In the genomic region with DNA sequence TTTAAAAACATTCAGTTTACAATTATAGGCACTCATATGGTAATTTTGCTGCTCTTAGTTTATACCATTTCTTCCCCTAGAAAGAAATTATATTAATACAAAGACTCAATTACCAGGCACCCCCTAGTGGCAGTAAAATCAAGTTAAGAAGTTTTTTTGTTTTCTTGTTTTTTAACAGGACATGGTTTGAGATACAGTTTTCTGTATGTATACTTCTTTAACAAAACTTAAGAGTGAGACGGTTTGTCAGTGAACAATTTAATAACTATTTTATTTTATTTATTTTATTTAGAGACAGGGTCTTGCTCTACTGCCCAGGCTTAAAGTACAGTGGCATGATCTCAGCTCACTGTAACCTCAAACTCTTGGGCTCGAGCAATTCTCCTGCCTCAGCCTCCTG, we compare ENCODE assay signal across 8 cellular contexts.
DNase-seq lines count a peak whose midpoint lies in the region; ATAC-seq and TF ChIP-seq lines count a peak whose summit lies in the region.

No MANE protein-coding gene starts in this region.

- H3K4me1 Mint-ChIP-seq in WTC11: no peaks in the 10 kb centered on the region
- H3K4me1 Mint-ChIP-seq in CD8-positive, alpha-beta memory T cell: peaks cover 10 to 23% (median 11%) of the 10 kb centered on the region in 3 donors

- H3K4me1 ChIP-seq in CD8-positive, alpha-beta memory T cell (ENCODE audit: insufficient read depth, low read length): no peaks in the 10 kb centered on the region

- no peaks in the 10 kb centered on the region for H3K27me3 ChIP-seq in BJ (ENCODE audit: control insufficient read depth, insufficient read depth, low read length)
- H3K27me3 ChIP-seq in CD8-positive, alpha-beta memory T cell (ENCODE audit: insufficient read depth, low read length, poor library complexity, severe bottlenecking): no peaks in the 10 kb centered on the region

- no peak overlapping the region for H3K27ac ChIP-seq in CD8-positive, alpha-beta memory T cell (ENCODE audit: low read depth, low read length)

- no peak overlapping the region for H3K4me3 Mint-ChIP-seq in WTC11
- H3K4me3 Mint-ChIP-seq in CD8-positive, alpha-beta memory T cell: no peak overlapping the region

- TF ChIP-seq CTCF in BJ (IDR thresholded peaks at IDR 0.05; ENCODE audit: insufficient read depth, low read depth, low read length) (peak; percentile 47), HFF-Myc (IDR thresholded peaks at IDR 0.05; ENCODE audit: low read depth, low read length, missing control alignments) (peak; percentile 26), WTC11 (IDR thresholded peaks at IDR 0.05) (peak; percentile 38; the same call in 1 of the 2 replicates)

- H3K4me3 ChIP-seq in BJ (ENCODE audit: low read depth, low read length): no peak overlapping the region
- no peak overlapping the region for H3K4me3 ChIP-seq in HFF-Myc (replicated peaks; ENCODE audit: low read depth, low read length)
- no peak overlapping the region for H3K4me3 ChIP-seq in CD8-positive, alpha-beta memory T cell (ENCODE audit: low read length)

- H3K27ac Mint-ChIP-seq in WTC11: no peak overlapping the region
- peak overlapping the region in 1 of 8 donors; percentile 29 for H3K27ac Mint-ChIP-seq in CD8-positive, alpha-beta memory T cell

- no peaks in the 10 kb centered on the region for H3K9me3 Mint-ChIP-seq in WTC11
- no peaks in the 10 kb centered on the region for H3K9me3 Mint-ChIP-seq in CD8-positive, alpha-beta memory T cell

- no peaks in the 10 kb centered on the region for H3K27me3 Mint-ChIP-seq in WTC11 (ENCODE audit: low read depth)
- H3K27me3 Mint-ChIP-seq in CD8-positive, alpha-beta memory T cell: no peaks in the 10 kb centered on the region

- DNase-seq in BJ (ENCODE audit: low read depth): no peak
- no peak for DNase-seq in HFF-Myc (ENCODE audit: extremely low read depth, low read depth)
- no peak for DNase-seq in WTC11 (ENCODE audit: low spot score)
- peak; percentile 30 for DNase-seq in kidney tubule cell (ENCODE audit: low spot score)
- no peak for DNase-seq in SKM-1 treated with dmso at 0.1 percent for 144 hours (lab: John Stamatoyannopoulos, UW; ENCODE audit: unreplicated experiment)
- DNase-seq in CD8-positive, alpha-beta memory T cell: no peak

- no peaks in the 10 kb centered on the region; the same call in 1 of the 2 replicates for H3K36me3 ChIP-seq in BJ (ENCODE audit: control insufficient read depth, insufficient read depth, low read length)
- H3K36me3 ChIP-seq in CD8-positive, alpha-beta memory T cell (ENCODE audit: insufficient read depth, low read length): no peaks in the 10 kb centered on the region

- POLR2A ChIA-PET in BJ (lab: Charles Lee): no interaction called here
- POLR2A ChIA-PET in WTC11 (lab: Charles Lee): no interaction called here
- POLR2A ChIA-PET in CD8-positive, alpha-beta memory T cell (lab: Charles Lee): no interaction called here

- CTCF ChIA-PET in BJ (lab: Yijun Ruan, JAX) (interaction anchor here (0.9 to 2.1 kb wide), 12 partner anchors 9 to 366 kb away, joined by 3 to 9 read pairs (median 4); no protein-coding TSS in a partner anchor), WTC11 (lab: Charles Lee) (interaction anchor here (0.6 to 1.2 kb wide), 3 partner anchors 16 to 115 kb away, joined by 3 to 4 read pairs (median 4); no protein-coding TSS in a partner anchor)
- CTCF ChIA-PET in CD8-positive, alpha-beta memory T cell (lab: Charles Lee): no interaction called here

- ATAC-seq in WTC11: no peak
- no peak for ATAC-seq in GM19467 (IDR thresholded peaks at IDR 0.05; ENCODE audit: unreplicated experiment)
- ATAC-seq in GM18909 (IDR thresholded peaks at IDR 0.05; ENCODE audit: poor library complexity, unreplicated experiment): no peak

- H3K36me3 Mint-ChIP-seq in WTC11: no peaks in the 10 kb centered on the region
- H3K36me3 Mint-ChIP-seq in CD8-positive, alpha-beta memory T cell: peaks cover 0 to 28% (median 17%) of the 10 kb centered on the region in 3 donors

- H3K9me3 ChIP-seq in CD8-positive, alpha-beta memory T cell (ENCODE audit: low read length): no peaks in the 10 kb centered on the region

TF ChIP-seq in WTC11, 78 proteins besides CTCF, POLR2A, EP300 and RAD21 (continues in another document):
- TF ChIP-seq, protein P1, sequence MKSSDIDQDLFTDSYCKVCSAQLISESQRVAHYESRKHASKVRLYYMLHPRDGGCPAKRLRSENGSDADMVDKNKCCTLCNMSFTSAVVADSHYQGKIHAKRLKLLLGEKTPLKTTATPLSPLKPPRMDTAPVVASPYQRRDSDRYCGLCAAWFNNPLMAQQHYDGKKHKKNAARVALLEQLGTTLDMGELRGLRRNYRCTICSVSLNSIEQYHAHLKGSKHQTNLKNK (CRISPR knock-in tag; IDR thresholded peaks at IDR 0.05): no peak
- TF ChIP-seq, protein P2, sequence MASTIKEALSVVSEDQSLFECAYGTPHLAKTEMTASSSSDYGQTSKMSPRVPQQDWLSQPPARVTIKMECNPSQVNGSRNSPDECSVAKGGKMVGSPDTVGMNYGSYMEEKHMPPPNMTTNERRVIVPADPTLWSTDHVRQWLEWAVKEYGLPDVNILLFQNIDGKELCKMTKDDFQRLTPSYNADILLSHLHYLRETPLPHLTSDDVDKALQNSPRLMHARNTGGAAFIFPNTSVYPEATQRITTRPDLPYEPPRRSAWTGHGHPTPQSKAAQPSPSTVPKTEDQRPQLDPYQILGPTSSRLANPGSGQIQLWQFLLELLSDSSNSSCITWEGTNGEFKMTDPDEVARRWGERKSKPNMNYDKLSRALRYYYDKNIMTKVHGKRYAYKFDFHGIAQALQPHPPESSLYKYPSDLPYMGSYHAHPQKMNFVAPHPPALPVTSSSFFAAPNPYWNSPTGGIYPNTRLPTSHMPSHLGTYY (CRISPR knock-in tag; IDR thresholded peaks at IDR 0.05): no peak
- TF ChIP-seq NR3C1 (CRISPR knock-in tag; conservative IDR thresholded peaks at IDR 0.05; ENCODE audit: low read depth): no peak
- TF ChIP-seq, protein P3, sequence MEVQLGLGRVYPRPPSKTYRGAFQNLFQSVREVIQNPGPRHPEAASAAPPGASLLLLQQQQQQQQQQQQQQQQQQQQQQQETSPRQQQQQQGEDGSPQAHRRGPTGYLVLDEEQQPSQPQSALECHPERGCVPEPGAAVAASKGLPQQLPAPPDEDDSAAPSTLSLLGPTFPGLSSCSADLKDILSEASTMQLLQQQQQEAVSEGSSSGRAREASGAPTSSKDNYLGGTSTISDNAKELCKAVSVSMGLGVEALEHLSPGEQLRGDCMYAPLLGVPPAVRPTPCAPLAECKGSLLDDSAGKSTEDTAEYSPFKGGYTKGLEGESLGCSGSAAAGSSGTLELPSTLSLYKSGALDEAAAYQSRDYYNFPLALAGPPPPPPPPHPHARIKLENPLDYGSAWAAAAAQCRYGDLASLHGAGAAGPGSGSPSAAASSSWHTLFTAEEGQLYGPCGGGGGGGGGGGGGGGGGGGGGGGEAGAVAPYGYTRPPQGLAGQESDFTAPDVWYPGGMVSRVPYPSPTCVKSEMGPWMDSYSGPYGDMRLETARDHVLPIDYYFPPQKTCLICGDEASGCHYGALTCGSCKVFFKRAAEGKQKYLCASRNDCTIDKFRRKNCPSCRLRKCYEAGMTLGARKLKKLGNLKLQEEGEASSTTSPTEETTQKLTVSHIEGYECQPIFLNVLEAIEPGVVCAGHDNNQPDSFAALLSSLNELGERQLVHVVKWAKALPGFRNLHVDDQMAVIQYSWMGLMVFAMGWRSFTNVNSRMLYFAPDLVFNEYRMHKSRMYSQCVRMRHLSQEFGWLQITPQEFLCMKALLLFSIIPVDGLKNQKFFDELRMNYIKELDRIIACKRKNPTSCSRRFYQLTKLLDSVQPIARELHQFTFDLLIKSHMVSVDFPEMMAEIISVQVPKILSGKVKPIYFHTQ (CRISPR knock-in tag; IDR thresholded peaks at IDR 0.05): no peak
- TF ChIP-seq, protein P4, sequence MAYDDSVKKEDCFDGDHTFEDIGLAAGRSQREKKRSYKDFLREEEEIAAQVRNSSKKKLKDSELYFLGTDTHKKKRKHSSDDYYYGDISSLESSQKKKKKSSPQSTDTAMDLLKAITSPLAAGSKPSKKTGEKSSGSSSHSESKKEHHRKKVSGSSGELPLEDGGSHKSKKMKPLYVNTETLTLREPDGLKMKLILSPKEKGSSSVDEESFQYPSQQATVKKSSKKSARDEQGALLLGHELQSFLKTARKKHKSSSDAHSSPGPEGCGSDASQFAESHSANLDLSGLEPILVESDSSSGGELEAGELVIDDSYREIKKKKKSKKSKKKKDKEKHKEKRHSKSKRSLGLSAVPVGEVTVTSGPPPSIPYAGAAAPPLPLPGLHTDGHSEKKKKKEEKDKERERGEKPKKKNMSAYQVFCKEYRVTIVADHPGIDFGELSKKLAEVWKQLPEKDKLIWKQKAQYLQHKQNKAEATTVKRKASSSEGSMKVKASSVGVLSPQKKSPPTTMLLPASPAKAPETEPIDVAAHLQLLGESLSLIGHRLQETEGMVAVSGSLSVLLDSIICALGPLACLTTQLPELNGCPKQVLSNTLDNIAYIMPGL (CRISPR knock-in tag; IDR thresholded peaks at IDR 0.05): no peak
- no peak for TF ChIP-seq MXD4 (CRISPR knock-in tag; IDR thresholded peaks at IDR 0.05; ENCODE audit: borderline replicate concordance)
- TF ChIP-seq GRHL2 (CRISPR knock-in tag; IDR thresholded peaks at IDR 0.05; ENCODE audit: insufficient replicate concordance, severe bottlenecking): no peak
- TF ChIP-seq, protein P5, sequence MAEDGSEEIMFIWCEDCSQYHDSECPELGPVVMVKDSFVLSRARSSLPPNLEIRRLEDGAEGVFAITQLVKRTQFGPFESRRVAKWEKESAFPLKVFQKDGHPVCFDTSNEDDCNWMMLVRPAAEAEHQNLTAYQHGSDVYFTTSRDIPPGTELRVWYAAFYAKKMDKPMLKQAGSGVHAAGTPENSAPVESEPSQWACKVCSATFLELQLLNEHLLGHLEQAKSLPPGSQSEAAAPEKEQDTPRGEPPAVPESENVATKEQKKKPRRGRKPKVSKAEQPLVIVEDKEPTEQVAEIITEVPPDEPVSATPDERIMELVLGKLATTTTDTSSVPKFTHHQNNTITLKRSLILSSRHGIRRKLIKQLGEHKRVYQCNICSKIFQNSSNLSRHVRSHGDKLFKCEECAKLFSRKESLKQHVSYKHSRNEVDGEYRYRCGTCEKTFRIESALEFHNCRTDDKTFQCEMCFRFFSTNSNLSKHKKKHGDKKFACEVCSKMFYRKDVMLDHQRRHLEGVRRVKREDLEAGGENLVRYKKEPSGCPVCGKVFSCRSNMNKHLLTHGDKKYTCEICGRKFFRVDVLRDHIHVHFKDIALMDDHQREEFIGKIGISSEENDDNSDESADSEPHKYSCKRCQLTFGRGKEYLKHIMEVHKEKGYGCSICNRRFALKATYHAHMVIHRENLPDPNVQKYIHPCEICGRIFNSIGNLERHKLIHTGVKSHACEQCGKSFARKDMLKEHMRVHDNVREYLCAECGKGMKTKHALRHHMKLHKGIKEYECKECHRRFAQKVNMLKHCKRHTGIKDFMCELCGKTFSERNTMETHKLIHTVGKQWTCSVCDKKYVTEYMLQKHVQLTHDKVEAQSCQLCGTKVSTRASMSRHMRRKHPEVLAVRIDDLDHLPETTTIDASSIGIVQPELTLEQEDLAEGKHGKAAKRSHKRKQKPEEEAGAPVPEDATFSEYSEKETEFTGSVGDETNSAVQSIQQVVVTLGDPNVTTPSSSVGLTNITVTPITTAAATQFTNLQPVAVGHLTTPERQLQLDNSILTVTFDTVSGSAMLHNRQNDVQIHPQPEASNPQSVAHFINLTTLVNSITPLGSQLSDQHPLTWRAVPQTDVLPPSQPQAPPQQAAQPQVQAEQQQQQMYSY (CRISPR knock-in tag; IDR thresholded peaks at IDR 0.05): no peak
